9 cellular contexts compared by ENCODE assay signal in the genomic region with DNA sequence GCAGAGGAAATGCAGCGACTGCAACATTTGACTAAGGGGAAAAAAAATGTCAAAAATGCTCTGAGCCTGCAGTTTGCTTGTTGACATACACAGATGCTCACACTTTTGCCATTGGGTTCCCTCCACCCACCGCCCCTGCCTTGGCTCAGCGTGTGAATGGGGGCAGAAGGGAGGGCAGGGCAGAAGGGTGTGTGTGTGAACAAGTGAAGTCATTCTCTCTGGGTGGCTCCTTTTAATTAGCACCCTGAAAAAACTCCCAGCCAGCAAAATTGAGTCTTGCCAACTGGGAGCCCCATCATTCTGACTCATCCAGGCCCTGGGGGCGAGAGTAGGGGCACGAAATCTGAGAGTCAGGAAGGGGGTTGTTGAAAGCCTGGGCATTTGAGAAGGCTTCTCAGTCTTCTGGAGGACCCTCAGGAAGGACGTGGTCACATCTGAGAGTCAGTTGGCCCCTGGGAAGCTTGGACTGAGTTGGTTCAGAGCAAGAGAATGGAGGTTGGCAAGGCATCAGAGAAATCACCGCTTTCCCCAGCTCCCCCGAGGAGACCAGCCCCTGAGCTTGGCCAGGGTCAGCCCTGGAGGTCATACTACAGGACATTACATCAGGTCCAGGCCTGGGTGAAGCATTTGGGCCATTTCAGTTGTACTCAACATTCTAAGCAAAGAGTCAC. TPM values are rescaled to one million over a fixed set of nuclear protein-coding genes. Genes with fewer than 3 reads are reported as not detected.
DNase-seq lines count a peak whose midpoint lies in the region; TF ChIP-seq lines count a peak whose summit lies in the region.
"Had no signal": no experiment of that assay in that cellular context is flagged by ENCODE, and none has a peak within 500 bp of the region (broad histone marks: within the 10 kb centered on the region; RNA-seq: fewer than 3 reads in every experiment).

No MANE protein-coding gene starts in this region.

- TF ChIP-seq CTCF in HFFc6 (IDR thresholded peaks at IDR 0.05) (no peak), tibial nerve (IDR thresholded peaks at IDR 0.05) (no peak)

- DNase-seq in HFFc6 = peak; percentile 77
- DNase-seq in astrocyte of the hippocampus (ENCODE audit: low read depth, low spot score) = peak; percentile 78
- DNase-seq in islet precursor cell = peak; percentile 95
- DNase-seq in tibial nerve (ENCODE audit: low spot score in 2 of 2) = peak; percentile 46 to 56
- DNase-seq in head of caudate nucleus = no peak
- no peak for DNase-seq in superior temporal gyrus (ENCODE audit: extremely low spot score)
- DNase-seq in hippocampal formation (lab: John Stamatoyannopoulos, UW) = no peak

- H3K27ac ChIP-seq in tibial nerve = peak overlapping the region; percentile 82 to 95 (median 90)

- peak overlapping the region; percentile 95 for H3K27ac Mint-ChIP-seq in HFFc6

- H3K4me1 Mint-ChIP-seq in HFFc6 (ENCODE audit: low read depth) = peaks cover 56% of the 10 kb centered on the region

- H3K9me3 ChIP-seq in tibial nerve = no peaks in the 10 kb centered on the region

- TF ChIP-seq EP300 in tibial nerve (IDR thresholded peaks at IDR 0.05) = peak; percentile 64 to 93

- no peak for TF ChIP-seq POLR2A in tibial nerve (IDR thresholded peaks at IDR 0.05)

- no peaks in the 10 kb centered on the region for H3K36me3 ChIP-seq in tibial nerve

- no peaks in the 10 kb centered on the region for H3K9me3 Mint-ChIP-seq in HFFc6
- H3K9me3 Mint-ChIP-seq: T-helper 1 cell treated with Interleukin-12 subunit alpha and Interleukin-12 subunit beta and Interleukin-4 antibody, amounts not matched to agents 30 μg/mL and 1 μg/mL, for 36 hours had no signal

- H3K27me3 ChIP-seq in tibial nerve = no peaks in the 10 kb centered on the region

- H3K4me3 Mint-ChIP-seq in HFFc6 = peak overlapping the region; percentile 42
- H3K4me3 Mint-ChIP-seq: T-helper 1 cell treated with Interleukin-12 subunit alpha and Interleukin-12 subunit beta and Interleukin-4 antibody, amounts not matched to agents 30 μg/mL and 1 μg/mL, for 36 hours had no signal

- intact Hi-C loops in head of caudate nucleus (cut with DNase I) = loop anchor here (5.0 kb wide), 2 partner anchors 289 to 714 kb away; no protein-coding TSS in a partner anchor

- H3K4me3 ChIP-seq in tibial nerve = no peak overlapping the region

- peaks cover 0 to 77% (median 38%) of the 10 kb centered on the region in 4 donors for H3K4me1 ChIP-seq in tibial nerve

- H3K27me3 Mint-ChIP-seq in HFFc6 (ENCODE audit: insufficient read depth) = no peaks in the 10 kb centered on the region; the same call in none of the 2 replicates

- H3K36me3 Mint-ChIP-seq in HFFc6 (ENCODE audit: low read depth) = no peaks in the 10 kb centered on the region

- 11 to 21% methylated on average over 8 of the region's 8 CpGs for WGBS in tibial nerve, 2 donors

RNA-seq across cellular contexts. Expression of gene KRT78, which starts 22.6 kb away (rescaled TPM):
- under 1 TPM in 1 of 6 experiments, not detected in 5; 0.30 TPM for total RNA-seq in HFFc6 (2021; fragmentation: NEBNext Ultra II Directional; extraction: Animal tissue kit (Norgen Biotek cat#: 25700))
- 10 to 100 TPM in 1 of 4 donors, not detected in 3; 10.8 TPM for total RNA-seq in tibial nerve
- total RNA-seq: pulmonary artery endothelial cell had no signal

RNA-seq across cellular contexts. Expression of gene KRT8, which starts 33.5 kb away (rescaled TPM):
- 10 to 100 TPM; 41.4 to 50.4 (median 44.8) TPM for total RNA-seq in HFFc6 (2021; fragmentation: NEBNext Ultra II Directional; extraction: Animal tissue kit (Norgen Biotek cat#: 25700))
- total RNA-seq in tibial nerve = 10 to 100 TPM in 2 of 4 donors, 1 to 10 TPM in 1, under 1 TPM in 1; 0.20 to 19.7 (median 10.2) TPM

RNA-seq across cellular contexts. Expression of gene KRT79, which starts 37.3 kb away (rescaled TPM):
- not detected for total RNA-seq in HFFc6 (2021; fragmentation: NEBNext Ultra II Directional; extraction: Animal tissue kit (Norgen Biotek cat#: 25700))
- total RNA-seq in tibial nerve = 1 to 10 TPM in 1 of 4 donors, not detected in 3; 3.9 TPM
- total RNA-seq: pulmonary artery endothelial cell had no signal

RNA-seq across cellular contexts. Expression of gene KRT4, which starts 57.5 kb away (rescaled TPM):
- under 1 TPM in 4 of 6 experiments, not detected in 2; 0.18 to 0.31 (median 0.30) TPM for total RNA-seq in HFFc6 (2021; fragmentation: NEBNext Ultra II Directional; extraction: Animal tissue kit (Norgen Biotek cat#: 25700))
- not detected for total RNA-seq in tibial nerve
- total RNA-seq: pulmonary artery endothelial cell had no signal

Comparison
In these comparisons a context has a peak if more than half of its experiments do, and no peak if none do; other contexts are left out.
1. DNase-seq: peak in HFFc6 (single experiment), astrocyte of the hippocampus (single experiment), islet precursor cell (single experiment) and tibial nerve (2 of 2); none in head of caudate nucleus (0 of 42), superior temporal gyrus (single experiment) and hippocampal formation (0 of 2).